In the genomic region with DNA sequence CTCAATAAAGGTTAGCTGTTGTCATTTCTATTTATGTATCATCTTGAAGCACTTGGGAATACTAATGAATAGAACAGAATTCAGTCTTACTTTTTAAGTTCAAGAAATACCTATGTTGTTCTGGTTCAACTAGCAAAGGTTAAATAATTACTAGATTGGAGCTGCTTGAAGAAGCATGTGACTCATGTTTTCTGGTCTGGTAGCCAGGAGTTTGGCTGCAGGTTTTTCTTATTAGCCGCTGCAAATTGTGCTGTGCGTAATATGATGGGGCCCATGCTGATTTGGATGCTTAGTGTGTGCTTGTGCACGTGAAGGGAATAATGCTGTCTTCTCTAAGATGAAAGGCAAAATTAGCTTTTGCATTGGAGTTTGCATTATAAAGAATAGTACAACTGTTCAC, we compare ENCODE assay signal across 22 cellular contexts.
DNase-seq lines count a peak whose midpoint lies in the region; ATAC-seq, FAIRE-seq and TF ChIP-seq lines count a peak whose summit lies in the region.
"Had no signal": no experiment of that assay in that cellular context is flagged by ENCODE, and none has a peak within 500 bp of the region (broad histone marks: within the 10 kb centered on the region; RNA-seq: fewer than 3 reads in every experiment).

No MANE protein-coding gene starts in this region.

- peak; percentile 53 for ATAC-seq in GM19463 (IDR thresholded peaks at IDR 0.05; ENCODE audit: unreplicated experiment)
- ATAC-seq: gastroesophageal sphincter; GM23338; SK-N-SH treated with all-trans-retinoic acid at 6 μM for 48 hours; stimulated activated naive CD8-positive, alpha-beta T cell treated with anti-CD3 and anti-CD28 coated beads, Interleukin-15, Interleukin-2, amounts not matched to agents 100 U/mL and 50 U/mL, for 24 hours had no signal

- TF ChIP-seq POLR2A in GM12891 (IDR thresholded peaks at IDR 0.05; ENCODE audit: low read depth, low read length) = no peak

- no peak for TF ChIP-seq CTCF in AG09319 (IDR thresholded peaks at IDR 0.05; ENCODE audit: low read depth, low read length)

- DNase-seq in AG09319 (ENCODE audit: extremely low read depth, low read depth) (peak; percentile 22), NCI-H69 (lab: John Stamatoyannopoulos, UW) (peak; percentile 77), iris pigment epithelial cell (ENCODE audit: low read depth) (peak; percentile 12), DMS153 treated with DMSO at 0.1 percent for 48 hours (lab: John Stamatoyannopoulos, UW; ENCODE audit: unreplicated experiment) (no peak), GM12891 (ENCODE audit: insufficient read length, low spot score) (no peak), hepatic stellate cell (ENCODE audit: low spot score) (no peak)
- DNase-seq in central memory CD4-positive, alpha-beta T cell = no peak
- DNase-seq: activated CD4-positive, alpha-beta T cell treated with anti-CD3 and anti-CD28 coated beads for 4 hours; activated naive CD4-positive, alpha-beta T cell; activated T-cell treated with anti-CD3 and anti-CD28 coated beads, Interleukin-2, amount 50 U/mL, for 48 hours; amniotic stem cell; C1 segment of cervical spinal cord; Caco-2; NCI-H187; stimulated activated CD4-positive, alpha-beta T cell treated with anti-CD3 and anti-CD28 coated beads, Interleukin-15, amount 100 ng/mL, for 24 hours; stimulated activated naive CD8-positive, alpha-beta T cell treated with anti-CD3 and anti-CD28 coated beads, Interleukin-15, Interleukin-2, amounts not matched to agents 100 U/mL and 50 U/mL, for 24 hours; T-helper 2 cell had no signal

- FAIRE-seq in GM12891 (lab: Jason Lieb, UNC) = no peak
- FAIRE-seq: GM12892 had no signal

TF ChIP-seq in GM12891, 5 proteins besides CTCF, POLR2A, EP300 and RAD21:
- no peak for TF ChIP-seq POU2F2 (IDR thresholded peaks at IDR 0.05; ENCODE audit: low read depth, low read length)
- no peak for TF ChIP-seq POLR2AphosphoS5 (IDR thresholded peaks at IDR 0.05; ENCODE audit: low read depth, low read length)
- no peak for TF ChIP-seq TAF1 (IDR thresholded peaks at IDR 0.05; ENCODE audit: low read depth, low read length)
- TF ChIP-seq SPI1 (IDR thresholded peaks at IDR 0.05; ENCODE audit: low read depth, low read length) = no peak
- TF ChIP-seq PAX5 (IDR thresholded peaks at IDR 0.05; ENCODE audit: insufficient read depth, low read length, severe bottlenecking) = no peak

Comparison
In these comparisons a context has a peak if more than half of its experiments do, and no peak if none do; other contexts are left out.
1. DNase-seq: peak in AG09319 (single experiment), NCI-H69 (single experiment) and iris pigment epithelial cell (single experiment); none in DMS153 treated with DMSO at 0.1 percent for 48 hours (single experiment), GM12891 (single experiment), central memory CD4-positive, alpha-beta T cell (single experiment) and hepatic stellate cell (single experiment).